In genomic region chr4:39044947-39045734, GRCh38 we compare ENCODE assay signal across 8 cellular contexts. TPM values are rescaled to one million over a fixed set of nuclear protein-coding genes. Genes with fewer than 3 reads are reported as not detected.
DNase-seq lines count a peak whose midpoint lies in the region; ATAC-seq lines count a peak whose summit lies in the region.

No MANE protein-coding gene starts in this region.

- H3K36me3 Mint-ChIP-seq in T-helper 2 cell treated with Interferon-gamma antibody and Interleukin-4, amounts not matched to agents 5 μg/mL and 100 μg/mL, for 36 hours (ENCODE audit: low read depth), result peaks cover 11% of the 10 kb centered on the region
- H3K36me3 Mint-ChIP-seq in memory B cell, result no peaks in the 10 kb centered on the region

- ATAC-seq in HG03095 (IDR thresholded peaks at IDR 0.05; ENCODE audit: unreplicated experiment), result peak; percentile 28
- peak; percentile 17 for ATAC-seq in memory B cell (ENCODE audit: low read depth)

- WGBS in thymus, result under 1% methylated on average over 81 of the region's 81 CpGs

- no peaks in the 10 kb centered on the region for H3K9me3 ChIP-seq in effector memory CD4-positive, alpha-beta T cell (ENCODE audit: control insufficient read depth, low read length)
- no peaks in the 10 kb centered on the region for H3K9me3 ChIP-seq in thymus (ENCODE audit: control insufficient read depth)

- H3K36me3 ChIP-seq in effector memory CD4-positive, alpha-beta T cell (ENCODE audit: control insufficient read depth, insufficient read depth, low read length), result no peaks in the 10 kb centered on the region
- H3K36me3 ChIP-seq in thymus (ENCODE audit: control insufficient read depth, insufficient read depth), result no peaks in the 10 kb centered on the region

- peak overlapping the region; percentile 83 for H3K27ac Mint-ChIP-seq in T-helper 2 cell treated with Interferon-gamma antibody and Interleukin-4, amounts not matched to agents 5 μg/mL and 100 μg/mL, for 36 hours
- peak overlapping the region; percentile 97 for H3K27ac Mint-ChIP-seq in memory B cell

- peak overlapping the region; percentile 57 for H3K4me3 ChIP-seq in effector memory CD4-positive, alpha-beta T cell (ENCODE audit: insufficient read depth, low read depth, low read length, poor library complexity, severe bottlenecking)
- peak overlapping the region; percentile 81 for H3K4me3 ChIP-seq in thymus (ENCODE audit: low read length)

- H3K4me1 Mint-ChIP-seq in T-helper 2 cell treated with Interferon-gamma antibody and Interleukin-4, amounts not matched to agents 5 μg/mL and 100 μg/mL, for 36 hours (ENCODE audit: low read depth), result peaks cover 52% of the 10 kb centered on the region
- peaks cover 40% of the 10 kb centered on the region for H3K4me1 Mint-ChIP-seq in memory B cell

- H3K4me3 Mint-ChIP-seq in T-helper 2 cell treated with Interferon-gamma antibody and Interleukin-4, amounts not matched to agents 5 μg/mL and 100 μg/mL, for 36 hours, result peak overlapping the region; percentile 95
- H3K4me3 Mint-ChIP-seq in memory B cell, result peak overlapping the region; percentile 81

- peak overlapping the region; percentile 81 for H3K27ac ChIP-seq in effector memory CD4-positive, alpha-beta T cell (ENCODE audit: insufficient read depth, low read length, poor library complexity, severe bottlenecking)
- peak overlapping the region; percentile 89 for H3K27ac ChIP-seq in thymus (ENCODE audit: low read depth)

- peaks cover 23% of the 10 kb centered on the region for H3K4me1 ChIP-seq in effector memory CD4-positive, alpha-beta T cell (ENCODE audit: control insufficient read depth, insufficient read depth, low read length, poor library complexity, severe bottlenecking)
- peaks cover 4% of the 10 kb centered on the region for H3K4me1 ChIP-seq in thymus (ENCODE audit: control insufficient read depth, insufficient read depth, low read length)

- H3K27me3 Mint-ChIP-seq in T-helper 2 cell treated with Interferon-gamma antibody and Interleukin-4, amounts not matched to agents 5 μg/mL and 100 μg/mL, for 36 hours (ENCODE audit: low read depth), result no peaks in the 10 kb centered on the region
- H3K27me3 Mint-ChIP-seq in memory B cell, result no peaks in the 10 kb centered on the region

- peak; percentile 43 to 49 for DNase-seq in stimulated activated CD4-positive, alpha-beta T cell treated with anti-CD3 and anti-CD28 coated beads, Interleukin-2, amount 100 ng/mL, for 24 hours
- DNase-seq in stimulated activated CD4-positive, alpha-beta T cell treated with anti-CD3 and anti-CD28 coated beads, Interleukin-4, amount 100 ng/mL, for 1 hour, result no peak
- DNase-seq in T-helper 2 cell treated with Interferon-gamma antibody and Interleukin-4, amounts not matched to agents 5 μg/mL and 100 μg/mL, for 36 hours (ENCODE audit: low spot score), result no peak
- DNase-seq in effector memory CD4-positive, alpha-beta T cell, result no peak
- DNase-seq in memory B cell (ENCODE audit: low spot score in 2 of 2) (peak in 1 of 2 donors; percentile 20), GM19238 (ENCODE audit: insufficient read length, low spot score) (no peak)

- H3K27me3 ChIP-seq in effector memory CD4-positive, alpha-beta T cell (replicated peaks; ENCODE audit: control insufficient read depth, insufficient read depth, low read length, poor library complexity, severe bottlenecking), result no peaks in the 10 kb centered on the region
- no peaks in the 10 kb centered on the region for H3K27me3 ChIP-seq in thymus (ENCODE audit: control insufficient read depth, insufficient read depth)

- no peaks in the 10 kb centered on the region for H3K9me3 Mint-ChIP-seq in T-helper 2 cell treated with Interferon-gamma antibody and Interleukin-4, amounts not matched to agents 5 μg/mL and 100 μg/mL, for 36 hours
- H3K9me3 Mint-ChIP-seq in memory B cell, result no peaks in the 10 kb centered on the region

RNA-seq across cellular contexts. Expression of gene TMEM156, which starts 12.9 kb away (rescaled TPM):
- 23.7 TPM for polyA plus RNA-seq in thymus

RNA-seq across cellular contexts. Expression of gene KLHL5, which starts 16.9 kb away (rescaled TPM):
- polyA plus RNA-seq in thymus, result 9.9 TPM

Comparison
In these comparisons a context has a peak if more than half of its experiments do, and no peak if none do; other contexts are left out.
1. DNase-seq: peak in stimulated activated CD4-positive, alpha-beta T cell treated with anti-CD3 and anti-CD28 coated beads, Interleukin-2, amount 100 ng/mL, for 24 hours (2 of 2); none in stimulated activated CD4-positive, alpha-beta T cell treated with anti-CD3 and anti-CD28 coated beads, Interleukin-4, amount 100 ng/mL, for 1 hour (single experiment), T-helper 2 cell treated with Interferon-gamma antibody and Interleukin-4, amounts not matched to agents 5 μg/mL and 100 μg/mL, for 36 hours (single experiment), effector memory CD4-positive, alpha-beta T cell (0 of 3) and GM19238 (single experiment).